ENCODE assay signal across 12 cellular contexts in genomic region chr11:125457814-125458343, GRCh38. TPM values are rescaled to one million over a fixed set of nuclear protein-coding genes. Genes with fewer than 3 reads are reported as not detected.
DNase-seq lines count a peak whose midpoint lies in the region; ATAC-seq, FAIRE-seq and TF ChIP-seq lines count a peak whose summit lies in the region.
"Had no signal": no experiment of that assay in that cellular context is flagged by ENCODE, and none has a peak within 500 bp of the region (broad histone marks: within the 10 kb centered on the region; RNA-seq: fewer than 3 reads in every experiment).

No MANE protein-coding gene starts in this region.

- no peaks in the 10 kb centered on the region for H3K27me3 Mint-ChIP-seq in activated T-cell treated with anti-CD3 and anti-CD28 coated beads, Interleukin-2, amount 50 U/mL, for 4 hours (ENCODE audit: low read depth)

- no peak for FAIRE-seq in pancreas (lab: Jason Lieb, UNC)
- FAIRE-seq: GM18507 had no signal

- intact Hi-C loops in left ventricle myocardium superior (cut with micrococcal nuclease), result no loop called here
- intact Hi-C loops in pancreas (cut with DNase I), result no loop called here

- DNase-seq in Ammon's horn (ENCODE audit: low spot score), result peak; percentile 93
- peak; percentile 94 for DNase-seq in astrocyte of the hippocampus (ENCODE audit: low read depth, low spot score)
- DNase-seq in left ventricle myocardium superior, result peak; percentile 81
- no peak for DNase-seq in pancreas
- DNase-seq in activated T-cell treated with anti-CD3 and anti-CD28 coated beads, Interleukin-2, amount 50 U/mL, for 4 hours, result no peak
- DNase-seq in UCSD-AML1 (lab: John Stamatoyannopoulos, UW; ENCODE audit: unreplicated experiment), result no peak
- DNase-seq in NCI-H2107 (lab: John Stamatoyannopoulos, UW), result no peak
- DNase-seq: NCI-H1092 treated with DMSO at 0.1 percent for 48 hours had no signal

- 54% methylated on average over 12 of the region's 12 CpGs for WGBS in pancreas, 2 donors

- peak; percentile 99 for ATAC-seq in left ventricle myocardium superior
- ATAC-seq in pancreas, result peak; percentile 31 to 71 (median 64)
- ATAC-seq in GM19397 (IDR thresholded peaks at IDR 0.05; ENCODE audit: unreplicated experiment), result no peak
- ATAC-seq in activated T-cell treated with anti-CD3 and anti-CD28 coated beads, Interleukin-2, amount 50 U/mL, for 4 hours, result no peak
- ATAC-seq: esophagus mucosa had no signal

- no peaks in the 10 kb centered on the region for H3K4me1 Mint-ChIP-seq in activated T-cell treated with anti-CD3 and anti-CD28 coated beads, Interleukin-2, amount 50 U/mL, for 4 hours (ENCODE audit: low read depth)

- no peak for TF ChIP-seq CTCF in pancreas (IDR thresholded peaks at IDR 0.05)

- no peak overlapping the region for H3K4me3 Mint-ChIP-seq in activated T-cell treated with anti-CD3 and anti-CD28 coated beads, Interleukin-2, amount 50 U/mL, for 4 hours

- no peak overlapping the region for H3K4me3 ChIP-seq in pancreas
- H3K4me3 ChIP-seq: BLaER1 treated with 17β-estradiol and CSF1 and Interleukin-3, amounts not matched to agents 10 nM and 100 nM had no signal

- no peaks in the 10 kb centered on the region for H3K27me3 ChIP-seq in pancreas
- H3K27me3 ChIP-seq: BLaER1 treated with 17β-estradiol and CSF1 and Interleukin-3, amounts not matched to agents 10 nM and 100 nM had no signal

- H3K36me3 ChIP-seq in pancreas, result no peaks in the 10 kb centered on the region

- no peaks in the 10 kb centered on the region for H3K4me1 ChIP-seq in pancreas

- no peaks in the 10 kb centered on the region for H3K9me3 Mint-ChIP-seq in activated T-cell treated with anti-CD3 and anti-CD28 coated beads, Interleukin-2, amount 50 U/mL, for 4 hours

- no peaks in the 10 kb centered on the region for H3K36me3 Mint-ChIP-seq in activated T-cell treated with anti-CD3 and anti-CD28 coated beads, Interleukin-2, amount 50 U/mL, for 4 hours (ENCODE audit: insufficient read depth)

- H3K9me3 ChIP-seq in pancreas, result no peaks in the 10 kb centered on the region
- H3K9me3 ChIP-seq: BLaER1 treated with 17β-estradiol and CSF1 and Interleukin-3, amounts not matched to agents 10 nM and 100 nM had no signal

- H3K27ac ChIP-seq in pancreas, result no peak overlapping the region

RNA-seq across cellular contexts. Expression of gene FEZ1, which starts 38.2 kb away (rescaled TPM):
- total RNA-seq in left ventricle myocardium superior (49.9 TPM), pancreas (1 to 10 TPM in 4 of 6 donors, under 1 TPM in 2; 0.73 to 3.4 (median 1.6) TPM)
- polyA plus RNA-seq in pancreas, result 1 to 10 TPM; 3.7 to 6.1 TPM
- 1 to 10 TPM; 1.1 to 2.0 (median 1.5) TPM for total RNA-seq in activated T-cell treated with anti-CD3 and anti-CD28 coated beads, Interleukin-2, amount 50 U/mL, for 4 hours

Comparison
In these comparisons a context has a peak if more than half of its experiments do, and no peak if none do; other contexts are left out.
1. DNase-seq: peak in Ammon's horn (single experiment), astrocyte of the hippocampus (single experiment) and left ventricle myocardium superior (single experiment); none in pancreas (0 of 6), activated T-cell treated with anti-CD3 and anti-CD28 coated beads, Interleukin-2, amount 50 U/mL, for 4 hours (single experiment), UCSD-AML1 (single experiment) and NCI-H2107 (single experiment).
2. ATAC-seq: peak in left ventricle myocardium superior (single experiment) and pancreas (4 of 4); none in GM19397 (single experiment) and activated T-cell treated with anti-CD3 and anti-CD28 coated beads, Interleukin-2, amount 50 U/mL, for 4 hours (0 of 2).
3. RNA of gene FEZ1, which starts 38.2 kb away (total RNA-seq): 49.9 TPM in left ventricle myocardium superior (single experiment); 0.73 to 3.4 TPM in pancreas and 1.1 to 2.0 TPM in activated T-cell treated with anti-CD3 and anti-CD28 coated beads, Interleukin-2, amount 50 U/mL, for 4 hours; every median in the first group is over 10 times any median in the second.